17 cellular contexts compared by ENCODE assay signal in genomic region chr15:41825572-41826535, GRCh38. TPM values are rescaled to one million over a fixed set of nuclear protein-coding genes. Genes with fewer than 3 reads are reported as not detected.
DNase-seq lines count a peak whose midpoint lies in the region; ATAC-seq and TF ChIP-seq lines count a peak whose summit lies in the region.
"Had no signal": no experiment of that assay in that cellular context is flagged by ENCODE, and none has a peak within 500 bp of the region (broad histone marks: within the 10 kb centered on the region; RNA-seq: fewer than 3 reads in every experiment).

No MANE protein-coding gene starts in this region.

- intact Hi-C loops in esophagus squamous epithelium (cut with DNase I): no loop called here

- no peak overlapping the region for H3K4me3 ChIP-seq in esophagus squamous epithelium
- H3K4me3 ChIP-seq: PC-9, smooth muscle cell had no signal

- peaks cover 19 to 44% (median 27%) of the 10 kb centered on the region in 3 donors for H3K4me1 ChIP-seq in esophagus squamous epithelium

- H3K9me3 ChIP-seq in esophagus squamous epithelium: no peaks in the 10 kb centered on the region

- no peak overlapping the region for H3K27ac Mint-ChIP-seq in activated naive CD4-positive, alpha-beta T cell treated with anti-CD3 and anti-CD28 coated beads, Interleukin-2, amount 10 ng/mL, durations not matched to agents 7 days and 5 days
- H3K27ac Mint-ChIP-seq in activated naive CD4-positive, alpha-beta T cell treated with anti-CD3 and anti-CD28 coated beads, Interleukin-2, amount 50 U/mL, for 72 hours: no peak overlapping the region
- H3K27ac Mint-ChIP-seq in WTC11: no peak overlapping the region
- peak overlapping the region; percentile 48 for H3K27ac Mint-ChIP-seq in stimulated activated effector memory CD8-positive, alpha-beta T cell treated with anti-CD3 and anti-CD28 coated beads, Interleukin-12 subunit alpha, Interleukin-12 subunit beta, amount 100 ng/mL, for 72 hours

- H3K27me3 ChIP-seq in esophagus squamous epithelium: no peaks in the 10 kb centered on the region

- no peak for TF ChIP-seq POLR2A in esophagus squamous epithelium (IDR thresholded peaks at IDR 0.05)

- H3K4me1 Mint-ChIP-seq in activated naive CD4-positive, alpha-beta T cell treated with anti-CD3 and anti-CD28 coated beads, Interleukin-2, amount 10 ng/mL, durations not matched to agents 7 days and 5 days: peaks cover 28% of the 10 kb centered on the region
- H3K4me1 Mint-ChIP-seq in WTC11: peaks cover 7% of the 10 kb centered on the region
- H3K4me1 Mint-ChIP-seq in stimulated activated effector memory CD8-positive, alpha-beta T cell treated with anti-CD3 and anti-CD28 coated beads, Interleukin-12 subunit alpha, Interleukin-12 subunit beta, amount 100 ng/mL, for 72 hours: peaks cover 37% of the 10 kb centered on the region

- H3K27ac ChIP-seq in esophagus squamous epithelium: peak overlapping the region in 3 of 4 donors; percentile 43 to 97 (median 94)
- H3K27ac ChIP-seq: PC-9 had no signal

- CTCF ChIA-PET in activated naive CD4-positive, alpha-beta T cell treated with anti-CD3 and anti-CD28 coated beads, Interleukin-2, amount 10 ng/mL, durations not matched to agents 7 days and 5 days (lab: Charles Lee): no interaction called here
- CTCF ChIA-PET in WTC11 (lab: Charles Lee): interaction anchor here (1.1 to 3.9 kb wide), 6 partner anchors 16 to 223 kb away, joined by 3 to 56 read pairs (median 4); partner anchors contain the start of gene MAPKBP1

- no peaks in the 10 kb centered on the region for H3K9me3 Mint-ChIP-seq in activated naive CD4-positive, alpha-beta T cell treated with anti-CD3 and anti-CD28 coated beads, Interleukin-2, amount 10 ng/mL, durations not matched to agents 7 days and 5 days
- H3K9me3 Mint-ChIP-seq in activated naive CD4-positive, alpha-beta T cell treated with anti-CD3 and anti-CD28 coated beads, Interleukin-2, amount 50 U/mL, for 72 hours: no peaks in the 10 kb centered on the region
- H3K9me3 Mint-ChIP-seq in WTC11: no peaks in the 10 kb centered on the region
- no peaks in the 10 kb centered on the region for H3K9me3 Mint-ChIP-seq in stimulated activated effector memory CD8-positive, alpha-beta T cell treated with anti-CD3 and anti-CD28 coated beads, Interleukin-12 subunit alpha, Interleukin-12 subunit beta, amount 100 ng/mL, for 72 hours

- TF ChIP-seq CTCF in WTC11 (IDR thresholded peaks at IDR 0.05) (no peak), esophagus squamous epithelium (IDR thresholded peaks at IDR 0.05) (no peak)

- no peak for DNase-seq in activated naive CD4-positive, alpha-beta T cell treated with anti-CD3 and anti-CD28 coated beads, Interleukin-2, amount 10 ng/mL, durations not matched to agents 7 days and 5 days
- DNase-seq in activated naive CD4-positive, alpha-beta T cell treated with anti-CD3 and anti-CD28 coated beads, Interleukin-2, amount 50 U/mL, for 72 hours (ENCODE audit: low spot score in 2 of 2): no peak
- DNase-seq in WTC11 (ENCODE audit: low spot score) (no peak), esophagus squamous epithelium (lab: John Stamatoyannopoulos, UW) (no peak), KBM-7 (no peak)
- DNase-seq in stimulated activated effector memory CD8-positive, alpha-beta T cell treated with anti-CD3 and anti-CD28 coated beads, Interleukin-12 subunit alpha, Interleukin-12 subunit beta, amount 100 ng/mL, for 72 hours (ENCODE audit: low spot score in 2 of 2): no peak
- DNase-seq in activated CD8-positive, alpha-beta memory T cell treated with anti-CD3 and anti-CD28 coated beads, Interleukin-2, amount 50 U/mL, for 4 hours: no peak
- DNase-seq: activated CD4-positive, alpha-beta T cell treated with anti-CD3 and anti-CD28 coated beads for 4 hours; DMS53; hippocampal formation; left ventricle myocardium superior; NCI-H1092 treated with DMSO at 0.1 percent for 48 hours; nucleus accumbens; PC-9; trophoblast cell had no signal

- in situ Hi-C loops in KBM-7 (cut with MboI; ENCODE audit: low pct_unique_long_range_greater_than_20kb, low sequenced_read_pairs): no loop called here

- H3K4me3 Mint-ChIP-seq in activated naive CD4-positive, alpha-beta T cell treated with anti-CD3 and anti-CD28 coated beads, Interleukin-2, amount 10 ng/mL, durations not matched to agents 7 days and 5 days: peak overlapping the region; percentile 54
- peak overlapping the region; percentile 92 for H3K4me3 Mint-ChIP-seq in WTC11
- H3K4me3 Mint-ChIP-seq in stimulated activated effector memory CD8-positive, alpha-beta T cell treated with anti-CD3 and anti-CD28 coated beads, Interleukin-12 subunit alpha, Interleukin-12 subunit beta, amount 100 ng/mL, for 72 hours: peak overlapping the region; percentile 77

- WGBS in esophagus squamous epithelium, 2 donors: 72 to 75% methylated on average over 7 to 9 of the region's 13 CpGs

- ATAC-seq in activated naive CD4-positive, alpha-beta T cell treated with anti-CD3 and anti-CD28 coated beads, Interleukin-2, amount 50 U/mL, for 72 hours: no peak
- ATAC-seq in WTC11: no peak
- ATAC-seq in stimulated activated effector memory CD8-positive, alpha-beta T cell treated with anti-CD3 and anti-CD28 coated beads, Interleukin-12 subunit alpha, Interleukin-12 subunit beta, amount 100 ng/mL, for 72 hours: no peak
- ATAC-seq in GM21723 (IDR thresholded peaks at IDR 0.05; ENCODE audit: unreplicated experiment): no peak
- ATAC-seq: left ventricle myocardium superior had no signal

- POLR2A ChIA-PET in WTC11 (lab: Charles Lee): interaction anchor here (0.5 to 3.5 kb wide), 3 partner anchors 42 to 465 kb away, joined by 4 to 15 read pairs (median 10); partner anchors contain the start of gene MAPKBP1

- H3K36me3 Mint-ChIP-seq in activated naive CD4-positive, alpha-beta T cell treated with anti-CD3 and anti-CD28 coated beads, Interleukin-2, amount 10 ng/mL, durations not matched to agents 7 days and 5 days: peaks cover 10% of the 10 kb centered on the region
- H3K36me3 Mint-ChIP-seq in activated naive CD4-positive, alpha-beta T cell treated with anti-CD3 and anti-CD28 coated beads, Interleukin-2, amount 50 U/mL, for 72 hours: peaks cover 0 to 9% of the 10 kb centered on the region in 2 donors
- H3K36me3 Mint-ChIP-seq in WTC11: no peaks in the 10 kb centered on the region
- H3K36me3 Mint-ChIP-seq in stimulated activated effector memory CD8-positive, alpha-beta T cell treated with anti-CD3 and anti-CD28 coated beads, Interleukin-12 subunit alpha, Interleukin-12 subunit beta, amount 100 ng/mL, for 72 hours: peaks cover 27% of the 10 kb centered on the region

- peaks cover 35 to 57% (median 41%) of the 10 kb centered on the region in 3 donors for H3K36me3 ChIP-seq in esophagus squamous epithelium

- peaks cover 10% of the 10 kb centered on the region for H3K27me3 Mint-ChIP-seq in activated naive CD4-positive, alpha-beta T cell treated with anti-CD3 and anti-CD28 coated beads, Interleukin-2, amount 10 ng/mL, durations not matched to agents 7 days and 5 days
- no peaks in the 10 kb centered on the region for H3K27me3 Mint-ChIP-seq in WTC11 (ENCODE audit: low read depth)

TF ChIP-seq in WTC11, 78 proteins besides CTCF, POLR2A, EP300 and RAD21:
- TF ChIP-seq ZNF317 (CRISPR knock-in tag; IDR thresholded peaks at IDR 0.05; ENCODE audit: borderline replicate concordance, low read depth): no peak

RNA-seq across cellular contexts. Expression of gene JMJD7, which starts 2.0 kb away (rescaled TPM):
- 10 to 100 TPM; 13.5 to 17.7 TPM for total RNA-seq in activated naive CD4-positive, alpha-beta T cell treated with anti-CD3 and anti-CD28 coated beads, Interleukin-2, amount 50 U/mL, for 72 hours
- total RNA-seq in WTC11 (2021) (14.8 to 19.9 TPM (median 18.2 TPM) in 3 replicates), esophagus squamous epithelium (10 to 100 TPM; 20.4 to 36.9 (median 30.5) TPM)

RNA-seq across cellular contexts. Expression of gene PLA2G4B, which starts 12.8 kb away (rescaled TPM):
- total RNA-seq in activated naive CD4-positive, alpha-beta T cell treated with anti-CD3 and anti-CD28 coated beads, Interleukin-2, amount 50 U/mL, for 72 hours: 1 to 10 TPM; 8.3 to 9.4 TPM
- total RNA-seq in WTC11 (2021) (5.5 to 11.0 TPM (median 7.9 TPM) in 3 replicates), esophagus squamous epithelium (10 to 100 TPM; 26.5 to 58.9 (median 39.7) TPM)

RNA-seq across cellular contexts. Expression of gene MAPKBP1, which starts 51.6 kb away (rescaled TPM):
- 10 to 100 TPM; 31.0 to 31.3 TPM for total RNA-seq in activated naive CD4-positive, alpha-beta T cell treated with anti-CD3 and anti-CD28 coated beads, Interleukin-2, amount 50 U/mL, for 72 hours
- 11.0 to 14.5 TPM (median 12.9 TPM) in 3 replicates for total RNA-seq in WTC11 (2021)
- 10 to 100 TPM; 18.4 to 37.6 (median 29.8) TPM for total RNA-seq in esophagus squamous epithelium
